Comparison of ENCODE assay signal across 1 cellular context in the genomic region with DNA sequence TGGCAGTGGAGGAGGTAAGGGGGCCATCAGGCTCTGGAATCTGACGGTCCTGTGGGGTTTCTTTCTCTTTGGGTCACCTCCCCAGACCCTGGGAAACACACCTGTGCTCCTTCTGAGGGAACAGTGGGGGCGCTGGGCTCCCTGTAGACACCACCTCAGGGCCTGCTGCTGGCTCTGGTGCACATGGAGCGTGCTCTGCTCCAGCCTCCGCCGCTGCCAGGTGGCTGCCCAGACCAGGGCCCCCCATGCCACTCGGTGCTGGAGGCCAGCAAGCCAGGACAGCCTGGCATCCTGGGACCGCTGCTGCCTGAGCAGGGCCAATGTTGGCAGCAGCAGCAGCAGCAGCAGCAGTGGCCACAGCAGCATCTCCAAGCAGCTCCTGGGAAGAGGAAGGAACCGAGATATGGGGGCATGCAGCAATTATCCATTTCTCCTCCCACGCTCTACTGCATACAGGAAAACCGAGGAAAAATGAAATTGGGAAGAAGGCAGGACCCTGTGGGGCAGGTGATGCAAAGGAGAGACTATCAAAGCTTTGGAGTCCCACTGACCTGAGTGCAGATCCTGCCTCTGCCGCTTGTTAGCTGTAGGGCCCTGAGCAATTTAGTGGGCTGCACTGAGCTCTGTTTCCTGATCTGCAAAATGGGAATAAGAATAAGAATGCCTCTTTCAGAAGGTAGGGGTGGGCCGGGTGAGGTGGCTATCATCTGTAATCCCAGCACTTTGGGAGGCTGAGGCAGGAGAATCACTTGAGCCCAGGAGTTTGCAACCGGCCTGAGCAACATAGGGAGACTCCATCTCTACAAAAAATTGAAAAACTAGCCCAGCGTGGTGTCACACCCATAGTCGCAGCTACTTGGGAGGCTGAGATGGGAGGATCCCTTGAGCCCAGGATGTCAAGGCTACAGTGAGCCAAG.
TF ChIP-seq lines count a peak whose summit lies in the region.

No MANE protein-coding gene starts in this region.

TF ChIP-seq in K562, 482 proteins besides CTCF, POLR2A, EP300 and RAD21:
- TF ChIP-seq KDM5B (IDR thresholded peaks at IDR 0.05; ENCODE audit: insufficient replicate concordance, low read depth, low read length): no peak
- TF ChIP-seq, protein P1, sequence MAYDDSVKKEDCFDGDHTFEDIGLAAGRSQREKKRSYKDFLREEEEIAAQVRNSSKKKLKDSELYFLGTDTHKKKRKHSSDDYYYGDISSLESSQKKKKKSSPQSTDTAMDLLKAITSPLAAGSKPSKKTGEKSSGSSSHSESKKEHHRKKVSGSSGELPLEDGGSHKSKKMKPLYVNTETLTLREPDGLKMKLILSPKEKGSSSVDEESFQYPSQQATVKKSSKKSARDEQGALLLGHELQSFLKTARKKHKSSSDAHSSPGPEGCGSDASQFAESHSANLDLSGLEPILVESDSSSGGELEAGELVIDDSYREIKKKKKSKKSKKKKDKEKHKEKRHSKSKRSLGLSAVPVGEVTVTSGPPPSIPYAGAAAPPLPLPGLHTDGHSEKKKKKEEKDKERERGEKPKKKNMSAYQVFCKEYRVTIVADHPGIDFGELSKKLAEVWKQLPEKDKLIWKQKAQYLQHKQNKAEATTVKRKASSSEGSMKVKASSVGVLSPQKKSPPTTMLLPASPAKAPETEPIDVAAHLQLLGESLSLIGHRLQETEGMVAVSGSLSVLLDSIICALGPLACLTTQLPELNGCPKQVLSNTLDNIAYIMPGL (CRISPR knock-in tag; IDR thresholded peaks at IDR 0.05): no peak
- no peak for TF ChIP-seq RFX7 (CRISPR knock-in tag; IDR thresholded peaks at IDR 0.05)
- TF ChIP-seq ZNF3 (CRISPR knock-in tag; IDR thresholded peaks at IDR 0.05): no peak
- TF ChIP-seq ZBTB1 (CRISPR knock-in tag; IDR thresholded peaks at IDR 0.05; ENCODE audit: borderline replicate concordance, low read depth): no peak
- peak; percentile 53 for TF ChIP-seq BCOR (IDR thresholded peaks at IDR 0.05)
- TF ChIP-seq, protein P2, sequence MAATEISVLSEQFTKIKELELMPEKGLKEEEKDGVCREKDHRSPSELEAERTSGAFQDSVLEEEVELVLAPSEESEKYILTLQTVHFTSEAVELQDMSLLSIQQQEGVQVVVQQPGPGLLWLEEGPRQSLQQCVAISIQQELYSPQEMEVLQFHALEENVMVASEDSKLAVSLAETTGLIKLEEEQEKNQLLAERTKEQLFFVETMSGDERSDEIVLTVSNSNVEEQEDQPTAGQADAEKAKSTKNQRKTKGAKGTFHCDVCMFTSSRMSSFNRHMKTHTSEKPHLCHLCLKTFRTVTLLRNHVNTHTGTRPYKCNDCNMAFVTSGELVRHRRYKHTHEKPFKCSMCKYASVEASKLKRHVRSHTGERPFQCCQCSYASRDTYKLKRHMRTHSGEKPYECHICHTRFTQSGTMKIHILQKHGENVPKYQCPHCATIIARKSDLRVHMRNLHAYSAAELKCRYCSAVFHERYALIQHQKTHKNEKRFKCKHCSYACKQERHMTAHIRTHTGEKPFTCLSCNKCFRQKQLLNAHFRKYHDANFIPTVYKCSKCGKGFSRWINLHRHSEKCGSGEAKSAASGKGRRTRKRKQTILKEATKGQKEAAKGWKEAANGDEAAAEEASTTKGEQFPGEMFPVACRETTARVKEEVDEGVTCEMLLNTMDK (IDR thresholded peaks at IDR 0.05; ENCODE audit: borderline replicate concordance, insufficient read depth, low read depth, low read length, poor library complexity, severe bottlenecking): no peak
- TF ChIP-seq HOXB6 (CRISPR knock-in tag; IDR thresholded peaks at IDR 0.05; ENCODE audit: borderline replicate concordance): no peak
- TF ChIP-seq TFAM (CRISPR knock-in tag; conservative IDR thresholded peaks at IDR 0.05): no peak
- TF ChIP-seq RBM25 (IDR thresholded peaks at IDR 0.05; ENCODE audit: low read depth, low read length, severe bottlenecking): peak; percentile 62
- TF ChIP-seq HNRNPL (IDR thresholded peaks at IDR 0.05; ENCODE audit: low read depth, low read length): no peak
- TF ChIP-seq, protein P3, sequence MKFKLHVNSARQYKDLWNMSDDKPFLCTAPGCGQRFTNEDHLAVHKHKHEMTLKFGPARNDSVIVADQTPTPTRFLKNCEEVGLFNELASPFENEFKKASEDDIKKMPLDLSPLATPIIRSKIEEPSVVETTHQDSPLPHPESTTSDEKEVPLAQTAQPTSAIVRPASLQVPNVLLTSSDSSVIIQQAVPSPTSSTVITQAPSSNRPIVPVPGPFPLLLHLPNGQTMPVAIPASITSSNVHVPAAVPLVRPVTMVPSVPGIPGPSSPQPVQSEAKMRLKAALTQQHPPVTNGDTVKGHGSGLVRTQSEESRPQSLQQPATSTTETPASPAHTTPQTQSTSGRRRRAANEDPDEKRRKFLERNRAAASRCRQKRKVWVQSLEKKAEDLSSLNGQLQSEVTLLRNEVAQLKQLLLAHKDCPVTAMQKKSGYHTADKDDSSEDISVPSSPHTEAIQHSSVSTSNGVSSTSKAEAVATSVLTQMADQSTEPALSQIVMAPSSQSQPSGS (CRISPR knock-in tag; IDR thresholded peaks at IDR 0.05): no peak
- 0 out of 2 replicates have a peak, but pooled peaks have one; percentile 24 for TF ChIP-seq EHMT2 (IDR thresholded peaks at IDR 0.05)
- TF ChIP-seq HIVEP1 (CRISPR knock-in tag; IDR thresholded peaks at IDR 0.05): no peak
- TF ChIP-seq ZNF717 (CRISPR knock-in tag; IDR thresholded peaks at IDR 0.05): no peak
- no peak for TF ChIP-seq BRCA1 (IDR thresholded peaks at IDR 0.05)
- no peak for TF ChIP-seq BRCA1 (CRISPR knock-in tag; IDR thresholded peaks at IDR 0.05)
- TF ChIP-seq POLR3G (IDR thresholded peaks at IDR 0.05; ENCODE audit: extremely low read depth, insufficient read length, insufficient replicate concordance): no peak
- TF ChIP-seq, protein P4, sequence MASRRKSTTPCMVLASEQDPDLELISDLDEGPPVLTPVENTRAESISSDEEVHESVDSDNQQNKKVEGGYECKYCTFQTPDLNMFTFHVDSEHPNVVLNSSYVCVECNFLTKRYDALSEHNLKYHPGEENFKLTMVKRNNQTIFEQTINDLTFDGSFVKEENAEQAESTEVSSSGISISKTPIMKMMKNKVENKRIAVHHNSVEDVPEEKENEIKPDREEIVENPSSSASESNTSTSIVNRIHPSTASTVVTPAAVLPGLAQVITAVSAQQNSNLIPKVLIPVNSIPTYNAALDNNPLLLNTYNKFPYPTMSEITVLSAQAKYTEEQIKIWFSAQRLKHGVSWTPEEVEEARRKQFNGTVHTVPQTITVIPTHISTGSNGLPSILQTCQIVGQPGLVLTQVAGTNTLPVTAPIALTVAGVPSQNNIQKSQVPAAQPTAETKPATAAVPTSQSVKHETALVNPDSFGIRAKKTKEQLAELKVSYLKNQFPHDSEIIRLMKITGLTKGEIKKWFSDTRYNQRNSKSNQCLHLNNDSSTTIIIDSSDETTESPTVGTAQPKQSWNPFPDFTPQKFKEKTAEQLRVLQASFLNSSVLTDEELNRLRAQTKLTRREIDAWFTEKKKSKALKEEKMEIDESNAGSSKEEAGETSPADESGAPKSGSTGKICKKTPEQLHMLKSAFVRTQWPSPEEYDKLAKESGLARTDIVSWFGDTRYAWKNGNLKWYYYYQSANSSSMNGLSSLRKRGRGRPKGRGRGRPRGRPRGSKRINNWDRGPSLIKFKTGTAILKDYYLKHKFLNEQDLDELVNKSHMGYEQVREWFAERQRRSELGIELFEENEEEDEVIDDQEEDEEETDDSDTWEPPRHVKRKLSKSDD (conservative IDR thresholded peaks at IDR 0.05; ENCODE audit: low read length): no peak
- TF ChIP-seq MEIS2 (IDR thresholded peaks at IDR 0.05; ENCODE audit: partially characterized antibody): no peak
- no peak for TF ChIP-seq ZNF778 (CRISPR knock-in tag; IDR thresholded peaks at IDR 0.05)
- no peak for TF ChIP-seq GATA2 (CRISPR knock-in tag; IDR thresholded peaks at IDR 0.05)
- TF ChIP-seq PPARD (CRISPR knock-in tag; IDR thresholded peaks at IDR 0.05): no peak
- TF ChIP-seq, protein P5, sequence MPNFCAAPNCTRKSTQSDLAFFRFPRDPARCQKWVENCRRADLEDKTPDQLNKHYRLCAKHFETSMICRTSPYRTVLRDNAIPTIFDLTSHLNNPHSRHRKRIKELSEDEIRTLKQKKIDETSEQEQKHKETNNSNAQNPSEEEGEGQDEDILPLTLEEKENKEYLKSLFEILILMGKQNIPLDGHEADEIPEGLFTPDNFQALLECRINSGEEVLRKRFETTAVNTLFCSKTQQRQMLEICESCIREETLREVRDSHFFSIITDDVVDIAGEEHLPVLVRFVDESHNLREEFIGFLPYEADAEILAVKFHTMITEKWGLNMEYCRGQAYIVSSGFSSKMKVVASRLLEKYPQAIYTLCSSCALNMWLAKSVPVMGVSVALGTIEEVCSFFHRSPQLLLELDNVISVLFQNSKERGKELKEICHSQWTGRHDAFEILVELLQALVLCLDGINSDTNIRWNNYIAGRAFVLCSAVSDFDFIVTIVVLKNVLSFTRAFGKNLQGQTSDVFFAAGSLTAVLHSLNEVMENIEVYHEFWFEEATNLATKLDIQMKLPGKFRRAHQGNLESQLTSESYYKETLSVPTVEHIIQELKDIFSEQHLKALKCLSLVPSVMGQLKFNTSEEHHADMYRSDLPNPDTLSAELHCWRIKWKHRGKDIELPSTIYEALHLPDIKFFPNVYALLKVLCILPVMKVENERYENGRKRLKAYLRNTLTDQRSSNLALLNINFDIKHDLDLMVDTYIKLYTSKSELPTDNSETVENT (CRISPR knock-in tag; IDR thresholded peaks at IDR 0.05): no peak
- no peak for TF ChIP-seq GTF2E2 (tag; IDR thresholded peaks at IDR 0.05)
- TF ChIP-seq, protein P6, sequence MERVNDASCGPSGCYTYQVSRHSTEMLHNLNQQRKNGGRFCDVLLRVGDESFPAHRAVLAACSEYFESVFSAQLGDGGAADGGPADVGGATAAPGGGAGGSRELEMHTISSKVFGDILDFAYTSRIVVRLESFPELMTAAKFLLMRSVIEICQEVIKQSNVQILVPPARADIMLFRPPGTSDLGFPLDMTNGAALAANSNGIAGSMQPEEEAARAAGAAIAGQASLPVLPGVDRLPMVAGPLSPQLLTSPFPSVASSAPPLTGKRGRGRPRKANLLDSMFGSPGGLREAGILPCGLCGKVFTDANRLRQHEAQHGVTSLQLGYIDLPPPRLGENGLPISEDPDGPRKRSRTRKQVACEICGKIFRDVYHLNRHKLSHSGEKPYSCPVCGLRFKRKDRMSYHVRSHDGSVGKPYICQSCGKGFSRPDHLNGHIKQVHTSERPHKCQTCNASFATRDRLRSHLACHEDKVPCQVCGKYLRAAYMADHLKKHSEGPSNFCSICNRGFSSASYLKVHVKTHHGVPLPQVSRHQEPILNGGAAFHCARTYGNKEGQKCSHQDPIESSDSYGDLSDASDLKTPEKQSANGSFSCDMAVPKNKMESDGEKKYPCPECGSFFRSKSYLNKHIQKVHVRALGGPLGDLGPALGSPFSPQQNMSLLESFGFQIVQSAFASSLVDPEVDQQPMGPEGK (CRISPR knock-in tag; IDR thresholded peaks at IDR 0.05; ENCODE audit: borderline replicate concordance): no peak
- TF ChIP-seq GABPA (tag; conservative IDR thresholded peaks at IDR 0.05; ENCODE audit: low read depth): no peak
- peak; percentile 21; the same call in 1 of the 2 replicates for TF ChIP-seq RBFOX2 (IDR thresholded peaks at IDR 0.05; ENCODE audit: low read depth, low read length)
- TF ChIP-seq TEAD1 (CRISPR knock-in tag; IDR thresholded peaks at IDR 0.05): no peak
- 0 out of 2 replicates have a peak, but pooled peaks have one; percentile 27 for TF ChIP-seq POLR2G (IDR thresholded peaks at IDR 0.05; ENCODE audit: low read depth, low read length)
- TF ChIP-seq, protein P7, sequence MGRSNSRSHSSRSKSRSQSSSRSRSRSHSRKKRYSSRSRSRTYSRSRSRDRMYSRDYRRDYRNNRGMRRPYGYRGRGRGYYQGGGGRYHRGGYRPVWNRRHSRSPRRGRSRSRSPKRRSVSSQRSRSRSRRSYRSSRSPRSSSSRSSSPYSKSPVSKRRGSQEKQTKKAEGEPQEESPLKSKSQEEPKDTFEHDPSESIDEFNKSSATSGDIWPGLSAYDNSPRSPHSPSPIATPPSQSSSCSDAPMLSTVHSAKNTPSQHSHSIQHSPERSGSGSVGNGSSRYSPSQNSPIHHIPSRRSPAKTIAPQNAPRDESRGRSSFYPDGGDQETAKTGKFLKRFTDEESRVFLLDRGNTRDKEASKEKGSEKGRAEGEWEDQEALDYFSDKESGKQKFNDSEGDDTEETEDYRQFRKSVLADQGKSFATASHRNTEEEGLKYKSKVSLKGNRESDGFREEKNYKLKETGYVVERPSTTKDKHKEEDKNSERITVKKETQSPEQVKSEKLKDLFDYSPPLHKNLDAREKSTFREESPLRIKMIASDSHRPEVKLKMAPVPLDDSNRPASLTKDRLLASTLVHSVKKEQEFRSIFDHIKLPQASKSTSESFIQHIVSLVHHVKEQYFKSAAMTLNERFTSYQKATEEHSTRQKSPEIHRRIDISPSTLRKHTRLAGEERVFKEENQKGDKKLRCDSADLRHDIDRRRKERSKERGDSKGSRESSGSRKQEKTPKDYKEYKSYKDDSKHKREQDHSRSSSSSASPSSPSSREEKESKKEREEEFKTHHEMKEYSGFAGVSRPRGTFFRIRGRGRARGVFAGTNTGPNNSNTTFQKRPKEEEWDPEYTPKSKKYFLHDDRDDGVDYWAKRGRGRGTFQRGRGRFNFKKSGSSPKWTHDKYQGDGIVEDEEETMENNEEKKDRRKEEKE (IDR thresholded peaks at IDR 0.05; ENCODE audit: borderline replicate concordance in 1 of 2, control insufficient read depth in 1 of 2, low read depth in 2 of 2, low read length in 1 of 2): no peak
- TF ChIP-seq, protein P8, sequence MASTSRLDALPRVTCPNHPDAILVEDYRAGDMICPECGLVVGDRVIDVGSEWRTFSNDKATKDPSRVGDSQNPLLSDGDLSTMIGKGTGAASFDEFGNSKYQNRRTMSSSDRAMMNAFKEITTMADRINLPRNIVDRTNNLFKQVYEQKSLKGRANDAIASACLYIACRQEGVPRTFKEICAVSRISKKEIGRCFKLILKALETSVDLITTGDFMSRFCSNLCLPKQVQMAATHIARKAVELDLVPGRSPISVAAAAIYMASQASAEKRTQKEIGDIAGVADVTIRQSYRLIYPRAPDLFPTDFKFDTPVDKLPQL (IDR thresholded peaks at IDR 0.05; ENCODE audit: extremely low read depth, insufficient read length): no peak
- TF ChIP-seq ZNF57 (CRISPR knock-in tag; IDR thresholded peaks at IDR 0.05): no peak
